In the genomic region with DNA sequence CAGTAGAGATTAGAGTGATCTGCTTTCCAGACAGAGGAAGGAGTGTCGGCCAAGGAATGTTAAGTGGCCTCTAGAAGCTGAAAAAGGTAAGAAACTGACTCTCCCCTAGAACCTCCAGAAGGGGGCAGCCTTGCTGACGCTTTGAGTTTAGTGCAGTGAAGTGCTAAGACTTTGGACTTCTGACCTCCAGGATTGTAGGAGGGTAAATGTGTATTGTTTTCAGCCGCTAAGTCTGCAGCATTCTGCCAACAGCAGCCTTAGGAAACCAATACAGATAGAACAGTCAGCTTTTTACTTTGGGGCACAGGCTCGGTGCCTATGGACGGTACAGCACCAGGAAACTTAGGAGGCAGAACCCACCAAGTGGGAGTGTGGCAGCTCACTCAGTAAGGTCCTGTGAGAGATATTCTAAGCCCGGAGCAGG, we compare ENCODE assay signal across 8 cellular contexts. TPM values are rescaled to one million over a fixed set of nuclear protein-coding genes. Genes with fewer than 3 reads are reported as not detected.
A peak's percentile ranks its signal among the peaks of the same experiment; 100 is the strongest.
DNase-seq lines count a peak whose midpoint lies in the region; ATAC-seq, FAIRE-seq and TF ChIP-seq lines count a peak whose summit lies in the region.

No MANE protein-coding gene starts in this region.

- peaks cover 0 to 16% (median 12%) of the 10 kb centered on the region in 11 donors for H3K9me3 ChIP-seq in heart right ventricle

- H3K9me3 Mint-ChIP-seq in activated T-cell treated with anti-CD3 and anti-CD28 coated beads, Interleukin-2, amount 50 U/mL, for 72 hours: peaks cover 4 to 5% of the 10 kb centered on the region in 2 donors

- H3K4me1 Mint-ChIP-seq in activated T-cell treated with anti-CD3 and anti-CD28 coated beads, Interleukin-2, amount 50 U/mL, for 72 hours (ENCODE audit: low read depth): peaks cover 34% of the 10 kb centered on the region

- no peak overlapping the region for H3K27ac Mint-ChIP-seq in activated T-cell treated with anti-CD3 and anti-CD28 coated beads, Interleukin-2, amount 50 U/mL, for 72 hours

- DNase-seq in 8988T: peak; percentile 32
- peak; percentile 48 for DNase-seq in GDM1 (lab: John Stamatoyannopoulos, UW)
- peak; percentile 7 for DNase-seq in NCI-H526 treated with DMSO at 0.1 percent for 48 hours (lab: John Stamatoyannopoulos, UW)
- peak; percentile 51 to 64 for DNase-seq in activated T-cell treated with anti-CD3 and anti-CD28 coated beads, Interleukin-2, amount 50 U/mL, for 72 hours
- DNase-seq in heart right ventricle: no peak
- DNase-seq in pulmonary artery endothelial cell (ENCODE audit: low read depth, low spot score): peak; percentile 66
- DNase-seq in GM12892 (ENCODE audit: insufficient read length): no peak

- ATAC-seq in activated T-cell treated with anti-CD3 and anti-CD28 coated beads, Interleukin-2, amount 50 U/mL, for 72 hours (replicated peaks in 1 of 2): no peak
- ATAC-seq in heart right ventricle: no peak
- no peak for ATAC-seq in GM19324 (IDR thresholded peaks at IDR 0.05; ENCODE audit: low FRiP score, unreplicated experiment)

- H3K27me3 Mint-ChIP-seq in activated T-cell treated with anti-CD3 and anti-CD28 coated beads, Interleukin-2, amount 50 U/mL, for 72 hours (ENCODE audit: low read depth): no peaks in the 10 kb centered on the region

- H3K36me3 ChIP-seq in heart right ventricle: peaks cover 0 to 4% (median 0%) of the 10 kb centered on the region in 9 donors

- H3K36me3 Mint-ChIP-seq in activated T-cell treated with anti-CD3 and anti-CD28 coated beads, Interleukin-2, amount 50 U/mL, for 72 hours (ENCODE audit: insufficient read depth in 2 of 2): peaks cover 3 to 6% of the 10 kb centered on the region in 2 donors

- peak overlapping the region in 8 of 10 donors; percentile 15 to 62 (median 44) for H3K27ac ChIP-seq in heart right ventricle

- H3K4me3 Mint-ChIP-seq in activated T-cell treated with anti-CD3 and anti-CD28 coated beads, Interleukin-2, amount 50 U/mL, for 72 hours: no peak overlapping the region

- peaks cover 8 to 53% (median 47%) of the 10 kb centered on the region in 9 donors for H3K4me1 ChIP-seq in heart right ventricle

- no peak overlapping the region for H3K4me3 ChIP-seq in heart right ventricle

- intact Hi-C loops in heart right ventricle (cut with DNase I): loop anchor here in 4 of 10 donors (2.0 to 5.0 kb wide), 3 partner anchors 38 to 44 kb away; no protein-coding TSS in a partner anchor

- 33 to 35% methylated on average over 6 of the region's 6 CpGs for WGBS in heart right ventricle, 2 donors

- peak; percentile 61 to 83 (median 78) for TF ChIP-seq CTCF in heart right ventricle (IDR thresholded peaks at IDR 0.05)

- TF ChIP-seq POLR2A in GM12892 (IDR thresholded peaks at IDR 0.05; ENCODE audit: low read depth, low read length): no peak

- FAIRE-seq in GM12892 (lab: Jason Lieb, UNC): no peak

- H3K27me3 ChIP-seq in heart right ventricle: no peaks in the 10 kb centered on the region

RNA-seq across cellular contexts. Expression of gene TBC1D22A, which starts 3.6 kb away (rescaled TPM):
- 10 to 100 TPM; 29.5 to 34.8 TPM for total RNA-seq in activated T-cell treated with anti-CD3 and anti-CD28 coated beads, Interleukin-2, amount 50 U/mL, for 72 hours
- total RNA-seq in heart right ventricle (10 to 100 TPM; 14.6 to 27.9 (median 18.0) TPM), pulmonary artery endothelial cell (16.0 and 17.4 TPM in 2 replicates)
- polyA plus RNA-seq in heart right ventricle: 10 to 100 TPM in 1 of 2 donors, 1 to 10 TPM in 1; 7.2 to 13.2 TPM
- 29.0 TPM for polyA plus RNA-seq in GM12892 (2012; ENCODE audit: missing spikeins)

RNA-seq across cellular contexts. Expression of gene CERK, which starts 20.8 kb away (rescaled TPM):
- 10 to 100 TPM; 38.6 to 53.1 TPM for total RNA-seq in activated T-cell treated with anti-CD3 and anti-CD28 coated beads, Interleukin-2, amount 50 U/mL, for 72 hours
- total RNA-seq in heart right ventricle (10 to 100 TPM; 50.9 to 97.0 (median 74.2) TPM), pulmonary artery endothelial cell (101 and 103 TPM in 2 replicates)
- polyA plus RNA-seq in heart right ventricle: 10 to 100 TPM; 21.5 to 55.3 TPM
- 17.3 TPM for polyA plus RNA-seq in GM12892 (2012; ENCODE audit: missing spikeins)

Comparison
In these comparisons a context has a peak if more than half of its experiments do, and no peak if none do; other contexts are left out.
1. DNase-seq: peak in 8988T (single experiment), GDM1 (single experiment), NCI-H526 treated with DMSO at 0.1 percent for 48 hours (single experiment), activated T-cell treated with anti-CD3 and anti-CD28 coated beads, Interleukin-2, amount 50 U/mL, for 72 hours (2 of 2) and pulmonary artery endothelial cell (single experiment); none in heart right ventricle (0 of 2) and GM12892 (single experiment).